Comparison of ENCODE assay signal across 24 cellular contexts in the genomic region with DNA sequence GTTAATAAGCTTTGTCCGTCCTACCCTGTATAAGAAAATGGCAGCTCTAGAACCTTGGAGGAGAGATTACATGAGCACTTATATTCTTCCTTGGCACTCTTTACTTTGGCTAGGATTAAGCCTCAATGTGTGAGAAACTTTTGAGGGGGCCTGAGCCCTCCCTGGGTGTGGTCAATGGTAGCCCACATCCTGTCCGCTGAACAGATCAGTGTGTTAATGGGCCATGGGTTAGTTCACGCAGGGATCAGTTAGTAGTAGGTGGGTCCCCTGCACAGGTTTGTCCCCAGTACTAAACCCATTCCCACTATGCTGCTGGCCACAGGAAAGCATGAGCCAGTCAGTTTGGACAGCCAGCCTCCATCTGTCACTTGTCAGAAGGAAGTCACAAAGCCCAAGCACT. TPM values are rescaled to one million over a fixed set of nuclear protein-coding genes. Genes with fewer than 3 reads are reported as not detected.
DNase-seq lines count a peak whose midpoint lies in the region; ATAC-seq, FAIRE-seq and TF ChIP-seq lines count a peak whose summit lies in the region.
"Had no signal": no experiment of that assay in that cellular context is flagged by ENCODE, and none has a peak within 500 bp of the region (broad histone marks: within the 10 kb centered on the region; RNA-seq: fewer than 3 reads in every experiment).

No MANE protein-coding gene starts in this region.

- DNase-seq in GM12865 (ENCODE audit: low read depth) (peak; percentile 57), MV-4-11 (lab: John Stamatoyannopoulos, UW) (peak; percentile 36), K562 (ENCODE audit: extremely low read depth in 1 of 4, low spot score in 3 of 4) (no peak), omental fat pad (ENCODE audit: low spot score) (no peak), NCI-H2196 treated with DMSO at 0.1 percent for 48 hours (lab: John Stamatoyannopoulos, UW; ENCODE audit: unreplicated experiment) (no peak), 8988T (no peak)
- DNase-seq: activated CD4-positive, alpha-beta T cell treated with anti-CD3 and anti-CD28 coated beads, Interleukin-2, amount 50 U/mL, for 1 hour; esophagus squamous epithelium; mesenchymal stem cell; NCI-H1436 treated with DMSO at 0.1 percent for 48 hours; NCI-H2171; NCI-H69; nephron progenitor cell; OCI-M1; posterior cingulate gyrus; Right ventricle myocardium superior; sigmoid colon; stimulated activated naive CD4-positive, alpha-beta T cell; SW 1271 had no signal

- TF ChIP-seq POLR2A in K562 (conservative IDR thresholded peaks at IDR 0.05): no peak

- no peak overlapping the region for H3K4me2 ChIP-seq in K562 (ENCODE audit: insufficient read depth, low read length)

- intact Hi-C loops in K562 (cut with micrococcal nuclease): no loop called here

- no peaks in the 10 kb centered on the region for H3K36me3 Mint-ChIP-seq in stimulated activated memory B cell treated with anti-CD40 and anti-IgM and Interleukin-4, amounts not matched to agents 10 μg/mL and 1 μg/mL and 100 μg/mL, for 72 hours
- H3K36me3 Mint-ChIP-seq: activated naive CD4-positive, alpha-beta T cell treated with anti-CD3 and anti-CD28 coated beads, Interleukin-2, amount 50 U/mL, for 72 hours had no signal

- no peak for TF ChIP-seq EP300 in K562 (IDR thresholded peaks at IDR 0.05; ENCODE audit: low read length)

- H3K9me1 ChIP-seq in K562 (ENCODE audit: control insufficient read depth, insufficient read depth, low read length): no peaks in the 10 kb centered on the region

- TF ChIP-seq CTCF in GM12865 (IDR thresholded peaks at IDR 0.05; ENCODE audit: insufficient read depth, low read depth, low read length, missing control alignments) (no peak), K562 (IDR thresholded peaks at IDR 0.05 in 2 of 3, conservative IDR thresholded peaks at IDR 0.05 in 1 of 3; ENCODE audit: insufficient read depth in 2 of 3, low read depth in 1 of 3, low read length in 3 of 3) (no peak), omental fat pad (IDR thresholded peaks at IDR 0.05) (no peak)

- ATAC-seq in K562 (peak; percentile 50), omental fat pad (ENCODE audit: low FRiP score) (no peak)
- ATAC-seq in stimulated activated memory B cell treated with anti-CD40 and anti-IgM and Interleukin-4, amounts not matched to agents 10 μg/mL and 1 μg/mL and 100 μg/mL, for 72 hours: no peak

- BruUV-seq in K562 (replicated peaks; lab: Mats Ljungman, UMichigan): no TSS peak

- H2AFZ ChIP-seq in K562 (ENCODE audit: low read depth, low read length): peak overlapping the region; percentile 93

- no peaks in the 10 kb centered on the region for H3K79me2 ChIP-seq in K562 (ENCODE audit: control insufficient read depth, insufficient read depth, low read length)

- H3K27me3 Mint-ChIP-seq in stimulated activated memory B cell treated with anti-CD40 and anti-IgM and Interleukin-4, amounts not matched to agents 10 μg/mL and 1 μg/mL and 100 μg/mL, for 72 hours: no peaks in the 10 kb centered on the region

- no peak overlapping the region for H3K27ac ChIP-seq in K562 (ENCODE audit: extremely low read depth, low read depth, low read length)
- H3K27ac ChIP-seq: esophagus squamous epithelium, sigmoid colon, tibial nerve had no signal

- H3K4me1 Mint-ChIP-seq in stimulated activated memory B cell treated with anti-CD40 and anti-IgM and Interleukin-4, amounts not matched to agents 10 μg/mL and 1 μg/mL and 100 μg/mL, for 72 hours: peaks cover 64% of the 10 kb centered on the region

- CTCF ChIA-PET in K562 (lab: Yijun Ruan, JAX; ENCODE audit: low intra/inter-chr PET ratio): no interaction called here

- no peaks in the 10 kb centered on the region for H3K36me3 ChIP-seq in K562 (ENCODE audit: control insufficient read depth, insufficient read depth, low read length)
- H3K36me3 ChIP-seq: esophagus squamous epithelium, sigmoid colon, tibial nerve had no signal

- 67% methylated on average over 3 of the region's 3 CpGs for WGBS in K562 (ENCODE audit: insufficient coverage, low coverage, missing lambda C conversion rate)

- H3K27me3 ChIP-seq in K562 (ENCODE audit: control insufficient read depth in 2 of 2, insufficient read depth in 2 of 2, low read length in 2 of 2): no peaks in the 10 kb centered on the region
- H3K27me3 ChIP-seq: esophagus squamous epithelium, sigmoid colon, tibial nerve had no signal

- H3K9me3 Mint-ChIP-seq in stimulated activated memory B cell treated with anti-CD40 and anti-IgM and Interleukin-4, amounts not matched to agents 10 μg/mL and 1 μg/mL and 100 μg/mL, for 72 hours: peaks cover 2% of the 10 kb centered on the region
- H3K9me3 Mint-ChIP-seq: activated naive CD4-positive, alpha-beta T cell treated with anti-CD3 and anti-CD28 coated beads, Interleukin-2, amount 50 U/mL, for 72 hours; nephron progenitor cell had no signal

- in situ Hi-C loops in K562 (cut with MboI): no loop called here

- no peaks in the 10 kb centered on the region for H3K9me3 ChIP-seq in K562 (replicated peaks; ENCODE audit: control insufficient read depth, insufficient read depth, low read depth, low read length)
- H3K9me3 ChIP-seq: esophagus squamous epithelium, sigmoid colon, tibial nerve had no signal

- peak overlapping the region; percentile 98 for H3K27ac Mint-ChIP-seq in stimulated activated memory B cell treated with anti-CD40 and anti-IgM and Interleukin-4, amounts not matched to agents 10 μg/mL and 1 μg/mL and 100 μg/mL, for 72 hours
- H3K27ac Mint-ChIP-seq: nephron progenitor cell had no signal

- no peaks in the 10 kb centered on the region for H4K20me1 ChIP-seq in K562 (replicated peaks; ENCODE audit: control insufficient read depth, insufficient read depth, low read length)

- H3K4me3 ChIP-seq in GM12865 (ENCODE audit: low read depth, low read length) (no peak overlapping the region), K562 (no peak overlapping the region)
- H3K4me3 ChIP-seq: esophagus squamous epithelium, sigmoid colon, tibial nerve had no signal

- no peak overlapping the region for H3K9ac ChIP-seq in K562 (ENCODE audit: insufficient read depth in 1 of 2, low read depth in 2 of 2, low read length in 2 of 2)

- no peak overlapping the region for H3K4me3 Mint-ChIP-seq in stimulated activated memory B cell treated with anti-CD40 and anti-IgM and Interleukin-4, amounts not matched to agents 10 μg/mL and 1 μg/mL and 100 μg/mL, for 72 hours
- H3K4me3 Mint-ChIP-seq: nephron progenitor cell had no signal

- no peak for TF ChIP-seq RAD21 in K562 (CRISPR knock-in tag; conservative IDR thresholded peaks at IDR 0.05 in 1 of 2, IDR thresholded peaks at IDR 0.05 in 1 of 2)

- no peak for FAIRE-seq in K562 (lab: Jason Lieb, UNC)
- FAIRE-seq: GM18507 had no signal

- peaks cover 10 to 23% of the 10 kb centered on the region in 2 experiments; a peak in 4 of 5 replicates for H3K4me1 ChIP-seq in K562 (replicated peaks in 1 of 2; ENCODE audit: control insufficient read depth in 2 of 2, insufficient read depth in 2 of 2, low read length in 2 of 2)
- H3K4me1 ChIP-seq: esophagus squamous epithelium, sigmoid colon, tibial nerve had no signal

- POLR2A ChIA-PET in K562 (lab: Yijun Ruan, JAX): interaction anchor here (2.5 kb wide), 1 partner anchor 13 kb away, joined by 10 read pairs; no protein-coding TSS in a partner anchor

TF ChIP-seq in K562, 482 proteins besides CTCF, POLR2A, EP300 and RAD21:
- TF ChIP-seq, protein P1, sequence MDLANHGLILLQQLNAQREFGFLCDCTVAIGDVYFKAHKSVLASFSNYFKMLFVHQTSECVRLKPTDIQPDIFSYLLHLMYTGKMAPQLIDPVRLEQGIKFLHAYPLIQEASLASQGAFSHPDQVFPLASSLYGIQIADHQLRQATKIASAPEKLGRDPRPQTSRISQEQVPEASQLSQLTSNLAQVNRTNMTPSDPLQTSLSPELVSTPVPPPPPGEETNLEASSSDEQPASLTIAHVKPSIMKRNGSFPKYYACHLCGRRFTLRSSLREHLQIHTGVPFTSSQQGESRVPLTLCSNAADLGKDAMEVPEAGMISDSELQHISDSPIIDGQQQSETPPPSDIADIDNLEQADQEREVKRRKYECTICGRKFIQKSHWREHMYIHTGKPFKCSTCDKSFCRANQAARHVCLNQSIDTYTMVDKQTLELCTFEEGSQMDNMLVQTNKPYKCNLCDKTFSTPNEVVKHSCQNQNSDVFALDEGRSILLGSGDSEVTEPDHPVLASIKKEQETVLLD (IDR thresholded peaks at IDR 0.05): no peak
- TF ChIP-seq ELF4 (CRISPR knock-in tag; IDR thresholded peaks at IDR 0.05) (no peak), BCL6 (CRISPR knock-in tag; IDR thresholded peaks at IDR 0.05) (no peak)
- TF ChIP-seq, protein P2, sequence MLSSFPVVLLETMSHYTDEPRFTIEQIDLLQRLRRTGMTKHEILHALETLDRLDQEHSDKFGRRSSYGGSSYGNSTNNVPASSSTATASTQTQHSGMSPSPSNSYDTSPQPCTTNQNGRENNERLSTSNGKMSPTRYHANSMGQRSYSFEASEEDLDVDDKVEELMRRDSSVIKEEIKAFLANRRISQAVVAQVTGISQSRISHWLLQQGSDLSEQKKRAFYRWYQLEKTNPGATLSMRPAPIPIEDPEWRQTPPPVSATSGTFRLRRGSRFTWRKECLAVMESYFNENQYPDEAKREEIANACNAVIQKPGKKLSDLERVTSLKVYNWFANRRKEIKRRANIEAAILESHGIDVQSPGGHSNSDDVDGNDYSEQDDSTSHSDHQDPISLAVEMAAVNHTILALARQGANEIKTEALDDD (IDR thresholded peaks at IDR 0.05): peak; percentile 78

RNA-seq across cellular contexts. Expression of a gene that starts 20.2 kb away (rescaled TPM):
- 53.3 and 122 TPM in 2 replicates for total RNA-seq in K562 (2011; cell fraction: chromatin; rRNA removed; ENCODE audit: low replicate concordance)
- total RNA-seq in K562 (2011; cell fraction: nucleolus; rRNA removed): 37.5 and 50.9 TPM in 2 replicates
- 76.8 and 139 TPM in 2 replicates for total RNA-seq in K562 (2011; cell fraction: nucleoplasm; rRNA removed)
- total RNA-seq in K562 (2014; rRNA removed) (66.5 and 98.0 TPM in 2 replicates), K562 (2014; rRNA removed; fragmentation: Illumina TruSeq; extraction: Trizol) (43.8 and 45.6 TPM in 2 replicates), K562 (2015; rRNA removed; fragmentation: Illumina TruSeq; extraction: Trizol) (43.4 and 44.7 TPM in 2 replicates), K562 (2021) (85.3 and 96.6 TPM in 2 replicates), omental fat pad (10 to 100 TPM; 14.6 to 34.5 (median 21.7) TPM)
- polyA plus RNA-seq in K562 (2011; rRNA removed) (28.4 and 36.2 TPM in 2 replicates), K562 (2014; fragmentation: Illumina TruSeq; extraction: Trizol) (37.3 and 50.3 TPM in 2 replicates), K562 (2014; fragmentation: Nextera tagmentation; extraction: Ambion mirVana) (10 to 100 TPM; 12.6 to 14.7 TPM), K562 (2014; rRNA removed) (30.9 and 37.2 TPM in 2 replicates)
- polyA plus RNA-seq in K562 (2011; cell fraction: cytosol; rRNA removed): 34.4 and 57.9 TPM in 2 replicates
- 43.0 and 50.8 TPM in 2 replicates for polyA plus RNA-seq in K562 (2011; cell fraction: nucleus; rRNA removed)
- polyA plus RNA-seq in K562 (2012): 35.8 and 46.0 TPM in 2 replicates
- polyA minus RNA-seq in K562 (2011; rRNA and poly(A)+ RNA removed): 82.8 and 85.1 TPM in 2 replicates
- 60.8 and 72.3 TPM in 2 replicates for polyA minus RNA-seq in K562 (2011; cell fraction: cytosol; rRNA and poly(A)+ RNA removed)
- 77.0 and 96.0 TPM in 2 replicates for polyA minus RNA-seq in K562 (2011; cell fraction: nucleus; rRNA and poly(A)+ RNA removed)
- total RNA-seq: chondrocyte had no signal

Comparison
In these comparisons a context has a peak if more than half of its experiments do, and no peak if none do; other contexts are left out.
1. DNase-seq: peak in GM12865 (single experiment) and MV-4-11 (single experiment); none in K562 (0 of 4), omental fat pad (single experiment), NCI-H2196 treated with DMSO at 0.1 percent for 48 hours (single experiment) and 8988T (single experiment).